Comparison of ENCODE assay signal across 26 cellular contexts in the genomic region with DNA sequence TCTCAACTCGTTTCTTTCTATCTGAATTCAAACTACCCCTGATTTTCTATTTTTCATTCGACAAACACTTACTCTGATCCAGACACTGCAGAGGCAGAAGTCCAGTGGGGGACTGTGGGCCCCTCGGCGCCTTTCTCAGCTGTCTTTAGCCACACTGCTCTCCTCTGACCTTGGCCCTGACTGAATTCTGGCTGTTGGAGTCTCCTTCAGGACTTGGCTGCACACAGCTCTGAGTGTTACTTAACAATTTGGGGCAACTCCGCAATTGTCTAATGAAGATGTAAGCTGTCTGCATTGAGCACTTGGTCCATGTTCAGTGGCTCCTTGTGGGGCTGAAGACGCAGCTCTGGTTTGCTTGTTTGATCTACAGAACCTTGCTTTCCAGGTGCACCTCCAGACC.
"Had no signal": no experiment of that assay in that cellular context is flagged by ENCODE, and none has a peak within 500 bp of the region (broad histone marks: within the 10 kb centered on the region; RNA-seq: fewer than 3 reads in every experiment).

No MANE protein-coding gene starts in this region.

- DNase-seq: stimulated activated CD4-positive, alpha-beta T cell treated with anti-CD3 and anti-CD28 coated beads, Interleukin-2, amount 100 ng/mL, for 48 hours; stimulated activated CD4-positive, alpha-beta T cell treated with anti-CD3 and anti-CD28 coated beads, Interleukin-4, amount 100 ng/mL, for 1 hour; stimulated activated CD4-positive, alpha-beta T cell treated with anti-CD3 and anti-CD28 coated beads, Interleukin-4, amount 100 ng/mL, for 24 hours; stimulated activated CD4-positive, alpha-beta T cell treated with anti-CD3 and anti-CD28 coated beads, Interleukin-4, amount 100 ng/mL, for 4 hours; stimulated activated CD8-positive, alpha-beta memory T cell treated with anti-CD3 and anti-CD28 coated beads, Interleukin-4, amount 100 ng/mL, for 48 hours; stimulated activated naive B cell treated with anti-CD40 and anti-IgM and Interleukin-4, amounts not matched to agents 10 μg/mL and 1 μg/mL and 100 μg/mL, for 72 hours; stimulated activated naive CD4-positive, alpha-beta T cell; stimulated activated naive CD4-positive, alpha-beta T cell treated with Interleukin-2 at 50 U/mL for 16 hours; stimulated activated naive CD8-positive, alpha-beta T cell treated with anti-CD3 and anti-CD28 coated beads, Interleukin-15, amount 100 ng/mL, for 72 hours; stimulated activated naive CD8-positive, alpha-beta T cell treated with anti-CD3 and anti-CD28 coated beads, Interleukin-15, Interleukin-2, amounts not matched to agents 100 U/mL and 50 U/mL, for 24 hours; stomach; substantia nigra; testis; thyroid gland; tibial artery; transverse colon; upper lobe of left lung; upper lobe of right lung; uterus had no signal

- FAIRE-seq: urothelium cell line had no signal

- H3K9me3 ChIP-seq: stomach, suprapubic skin, testis, thoracic aorta, thyroid gland, tibial artery, tibial nerve, transverse colon, upper lobe of left lung, upper lobe of right lung, uterus, vagina had no signal

- H3K27ac ChIP-seq: stomach, suprapubic skin, testis, thoracic aorta, thyroid gland, tibial artery, tibial nerve, transverse colon, upper lobe of left lung, upper lobe of right lung, uterus, vagina had no signal

- H3K4me3 ChIP-seq: stomach, suprapubic skin, testis, thoracic aorta, thyroid gland, tibial artery, tibial nerve, transverse colon, upper lobe of left lung, upper lobe of right lung, uterus, vagina had no signal

- H3K4me1 ChIP-seq: stomach, suprapubic skin, testis, thyroid gland, tibial artery, tibial nerve, transverse colon, upper lobe of left lung, upper lobe of right lung, uterus, vagina had no signal

- ATAC-seq: stimulated activated effector memory CD8-positive, alpha-beta T cell treated with anti-CD3 and anti-CD28 coated beads, Interleukin-12 subunit alpha, Interleukin-12 subunit beta, amount 100 ng/mL, for 72 hours; stimulated activated memory B cell treated with anti-CD40 and anti-IgM and Interleukin-4, amounts not matched to agents 10 μg/mL and 1 μg/mL and 100 μg/mL, for 72 hours; stimulated activated naive B cell treated with anti-CD40 and anti-IgM and Interleukin-4, amounts not matched to agents 10 μg/mL and 1 μg/mL and 100 μg/mL, for 72 hours; stimulated activated naive CD8-positive, alpha-beta T cell treated with anti-CD3 and anti-CD28 coated beads, Interleukin-15, amount 100 ng/mL, for 72 hours; stimulated activated naive CD8-positive, alpha-beta T cell treated with anti-CD3 and anti-CD28 coated beads, Interleukin-15, Interleukin-2, amounts not matched to agents 100 U/mL and 50 U/mL, for 24 hours; upper lobe of right lung had no signal

- H3K36me3 ChIP-seq: stomach, suprapubic skin, thoracic aorta, thyroid gland, tibial artery, tibial nerve, transverse colon, upper lobe of left lung, upper lobe of right lung, uterus, vagina had no signal

- H3K27me3 ChIP-seq: stomach, suprapubic skin, testis, thyroid gland, tibial artery, tibial nerve, transverse colon, upper lobe of left lung, upper lobe of right lung, uterus, vagina had no signal
